ENCODE assay signal across 1 cellular context in genomic region chr17:61414141-61414935, GRCh38.
TF ChIP-seq lines count a peak whose summit lies in the region.

No MANE protein-coding gene starts in this region.

TF ChIP-seq in HepG2, 621 proteins besides CTCF, POLR2A, EP300 and RAD21 (continued from another document and continues in another):
- TF ChIP-seq, protein P1, sequence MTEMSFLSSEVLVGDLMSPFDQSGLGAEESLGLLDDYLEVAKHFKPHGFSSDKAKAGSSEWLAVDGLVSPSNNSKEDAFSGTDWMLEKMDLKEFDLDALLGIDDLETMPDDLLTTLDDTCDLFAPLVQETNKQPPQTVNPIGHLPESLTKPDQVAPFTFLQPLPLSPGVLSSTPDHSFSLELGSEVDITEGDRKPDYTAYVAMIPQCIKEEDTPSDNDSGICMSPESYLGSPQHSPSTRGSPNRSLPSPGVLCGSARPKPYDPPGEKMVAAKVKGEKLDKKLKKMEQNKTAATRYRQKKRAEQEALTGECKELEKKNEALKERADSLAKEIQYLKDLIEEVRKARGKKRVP (CRISPR knock-in tag; IDR thresholded peaks at IDR 0.05): no peak
- TF ChIP-seq ZNF143 (CRISPR knock-in tag; IDR thresholded peaks at IDR 0.05) (no peak), HNF4G (IDR thresholded peaks at IDR 0.05; ENCODE audit: borderline replicate concordance, low read depth, low read length) (no peak), HNF4G (CRISPR knock-in tag; IDR thresholded peaks at IDR 0.05; ENCODE audit: borderline replicate concordance, low read depth) (no peak), ZNF407 (CRISPR knock-in tag; IDR thresholded peaks at IDR 0.05; ENCODE audit: not compliant biosample characterization) (no peak), SAP130 (CRISPR knock-in tag; IDR thresholded peaks at IDR 0.05; ENCODE audit: low read depth) (peak; percentile 30; the same call in 1 of the 2 replicates), HDAC2 (CRISPR knock-in tag; IDR thresholded peaks at IDR 0.05) (peak; percentile 78), ZNF101 (CRISPR knock-in tag; IDR thresholded peaks at IDR 0.05; ENCODE audit: borderline replicate concordance, low read depth) (no peak), MIER3 (CRISPR knock-in tag; IDR thresholded peaks at IDR 0.05; ENCODE audit: borderline replicate concordance) (no peak), IKZF1 (IDR thresholded peaks at IDR 0.05) (no peak), CHCHD3 (CRISPR knock-in tag; IDR thresholded peaks at IDR 0.05) (no peak), ZNF629 (CRISPR knock-in tag; conservative IDR thresholded peaks at IDR 0.05) (no peak), RFXANK (CRISPR knock-in tag; IDR thresholded peaks at IDR 0.05) (no peak), KAT7 (CRISPR knock-in tag; IDR thresholded peaks at IDR 0.05; ENCODE audit: borderline replicate concordance) (no peak), ZBTB38 (CRISPR knock-in tag; IDR thresholded peaks at IDR 0.05) (no peak), NR1H2 (CRISPR knock-in tag; IDR thresholded peaks at IDR 0.05; ENCODE audit: borderline replicate concordance, low read depth) (no peak), SPEN (CRISPR knock-in tag; IDR thresholded peaks at IDR 0.05; ENCODE audit: low read depth) (0 out of 2 replicates have a peak, but pooled peaks have one; percentile 14), ZNF430 (CRISPR knock-in tag; IDR thresholded peaks at IDR 0.05) (no peak), NFKBIZ (CRISPR knock-in tag; IDR thresholded peaks at IDR 0.05) (no peak), ZKSCAN1 (IDR thresholded peaks at IDR 0.05; ENCODE audit: low read length) (no peak), MYNN (CRISPR knock-in tag; IDR thresholded peaks at IDR 0.05; ENCODE audit: low read depth) (no peak), SIN3B (IDR thresholded peaks at IDR 0.05; ENCODE audit: low read length) (no peak), SYNCRIP (IDR thresholded peaks at IDR 0.05; ENCODE audit: insufficient read depth, low read depth, low read length) (no peak), NFKB2 (CRISPR knock-in tag; IDR thresholded peaks at IDR 0.05; ENCODE audit: borderline replicate concordance) (peak; percentile 61; the same call in 1 of the 2 replicates), RFX1 (IDR thresholded peaks at IDR 0.05) (no peak), ZBTB43 (CRISPR knock-in tag; conservative IDR thresholded peaks at IDR 0.05) (no peak), ZNF781 (CRISPR knock-in tag; IDR thresholded peaks at IDR 0.05; ENCODE audit: borderline replicate concordance, not compliant biosample characterization) (no peak), BRD4 (CRISPR knock-in tag; IDR thresholded peaks at IDR 0.05) (0 out of 2 replicates have a peak, but pooled peaks have one; percentile 29)
- TF ChIP-seq, protein P2, sequence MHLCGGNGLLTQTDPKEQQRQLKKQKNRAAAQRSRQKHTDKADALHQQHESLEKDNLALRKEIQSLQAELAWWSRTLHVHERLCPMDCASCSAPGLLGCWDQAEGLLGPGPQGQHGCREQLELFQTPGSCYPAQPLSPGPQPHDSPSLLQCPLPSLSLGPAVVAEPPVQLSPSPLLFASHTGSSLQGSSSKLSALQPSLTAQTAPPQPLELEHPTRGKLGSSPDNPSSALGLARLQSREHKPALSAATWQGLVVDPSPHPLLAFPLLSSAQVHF (CRISPR knock-in tag; IDR thresholded peaks at IDR 0.05): no peak
- TF ChIP-seq, protein P3, sequence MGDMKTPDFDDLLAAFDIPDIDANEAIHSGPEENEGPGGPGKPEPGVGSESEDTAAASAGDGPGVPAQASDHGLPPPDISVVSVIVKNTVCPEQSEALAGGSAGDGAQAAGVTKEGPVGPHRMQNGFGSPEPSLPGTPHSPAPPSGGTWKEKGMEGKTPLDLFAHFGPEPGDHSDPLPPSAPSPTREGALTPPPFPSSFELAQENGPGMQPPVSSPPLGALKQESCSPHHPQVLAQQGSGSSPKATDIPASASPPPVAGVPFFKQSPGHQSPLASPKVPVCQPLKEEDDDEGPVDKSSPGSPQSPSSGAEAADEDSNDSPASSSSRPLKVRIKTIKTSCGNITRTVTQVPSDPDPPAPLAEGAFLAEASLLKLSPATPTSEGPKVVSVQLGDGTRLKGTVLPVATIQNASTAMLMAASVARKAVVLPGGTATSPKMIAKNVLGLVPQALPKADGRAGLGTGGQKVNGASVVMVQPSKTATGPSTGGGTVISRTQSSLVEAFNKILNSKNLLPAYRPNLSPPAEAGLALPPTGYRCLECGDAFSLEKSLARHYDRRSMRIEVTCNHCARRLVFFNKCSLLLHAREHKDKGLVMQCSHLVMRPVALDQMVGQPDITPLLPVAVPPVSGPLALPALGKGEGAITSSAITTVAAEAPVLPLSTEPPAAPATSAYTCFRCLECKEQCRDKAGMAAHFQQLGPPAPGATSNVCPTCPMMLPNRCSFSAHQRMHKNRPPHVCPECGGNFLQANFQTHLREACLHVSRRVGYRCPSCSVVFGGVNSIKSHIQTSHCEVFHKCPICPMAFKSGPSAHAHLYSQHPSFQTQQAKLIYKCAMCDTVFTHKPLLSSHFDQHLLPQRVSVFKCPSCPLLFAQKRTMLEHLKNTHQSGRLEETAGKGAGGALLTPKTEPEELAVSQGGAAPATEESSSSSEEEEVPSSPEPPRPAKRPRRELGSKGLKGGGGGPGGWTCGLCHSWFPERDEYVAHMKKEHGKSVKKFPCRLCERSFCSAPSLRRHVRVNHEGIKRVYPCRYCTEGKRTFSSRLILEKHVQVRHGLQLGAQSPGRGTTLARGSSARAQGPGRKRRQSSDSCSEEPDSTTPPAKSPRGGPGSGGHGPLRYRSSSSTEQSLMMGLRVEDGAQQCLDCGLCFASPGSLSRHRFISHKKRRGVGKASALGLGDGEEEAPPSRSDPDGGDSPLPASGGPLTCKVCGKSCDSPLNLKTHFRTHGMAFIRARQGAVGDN (CRISPR knock-in tag; IDR thresholded peaks at IDR 0.05): peak; percentile 88
- TF ChIP-seq, protein P4, sequence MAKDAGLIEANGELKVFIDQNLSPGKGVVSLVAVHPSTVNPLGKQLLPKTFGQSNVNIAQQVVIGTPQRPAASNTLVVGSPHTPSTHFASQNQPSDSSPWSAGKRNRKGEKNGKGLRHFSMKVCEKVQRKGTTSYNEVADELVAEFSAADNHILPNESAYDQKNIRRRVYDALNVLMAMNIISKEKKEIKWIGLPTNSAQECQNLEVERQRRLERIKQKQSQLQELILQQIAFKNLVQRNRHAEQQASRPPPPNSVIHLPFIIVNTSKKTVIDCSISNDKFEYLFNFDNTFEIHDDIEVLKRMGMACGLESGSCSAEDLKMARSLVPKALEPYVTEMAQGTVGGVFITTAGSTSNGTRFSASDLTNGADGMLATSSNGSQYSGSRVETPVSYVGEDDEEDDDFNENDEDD (CRISPR knock-in tag; IDR thresholded peaks at IDR 0.05; ENCODE audit: borderline replicate concordance): peak; percentile 26; the same call in 1 of the 2 replicates
- TF ChIP-seq, protein P5, sequence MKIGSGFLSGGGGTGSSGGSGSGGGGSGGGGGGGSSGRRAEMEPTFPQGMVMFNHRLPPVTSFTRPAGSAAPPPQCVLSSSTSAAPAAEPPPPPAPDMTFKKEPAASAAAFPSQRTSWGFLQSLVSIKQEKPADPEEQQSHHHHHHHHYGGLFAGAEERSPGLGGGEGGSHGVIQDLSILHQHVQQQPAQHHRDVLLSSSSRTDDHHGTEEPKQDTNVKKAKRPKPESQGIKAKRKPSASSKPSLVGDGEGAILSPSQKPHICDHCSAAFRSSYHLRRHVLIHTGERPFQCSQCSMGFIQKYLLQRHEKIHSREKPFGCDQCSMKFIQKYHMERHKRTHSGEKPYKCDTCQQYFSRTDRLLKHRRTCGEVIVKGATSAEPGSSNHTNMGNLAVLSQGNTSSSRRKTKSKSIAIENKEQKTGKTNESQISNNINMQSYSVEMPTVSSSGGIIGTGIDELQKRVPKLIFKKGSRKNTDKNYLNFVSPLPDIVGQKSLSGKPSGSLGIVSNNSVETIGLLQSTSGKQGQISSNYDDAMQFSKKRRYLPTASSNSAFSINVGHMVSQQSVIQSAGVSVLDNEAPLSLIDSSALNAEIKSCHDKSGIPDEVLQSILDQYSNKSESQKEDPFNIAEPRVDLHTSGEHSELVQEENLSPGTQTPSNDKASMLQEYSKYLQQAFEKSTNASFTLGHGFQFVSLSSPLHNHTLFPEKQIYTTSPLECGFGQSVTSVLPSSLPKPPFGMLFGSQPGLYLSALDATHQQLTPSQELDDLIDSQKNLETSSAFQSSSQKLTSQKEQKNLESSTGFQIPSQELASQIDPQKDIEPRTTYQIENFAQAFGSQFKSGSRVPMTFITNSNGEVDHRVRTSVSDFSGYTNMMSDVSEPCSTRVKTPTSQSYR (CRISPR knock-in tag; IDR thresholded peaks at IDR 0.05; ENCODE audit: borderline replicate concordance): peak; percentile 82
- TF ChIP-seq, protein P6, sequence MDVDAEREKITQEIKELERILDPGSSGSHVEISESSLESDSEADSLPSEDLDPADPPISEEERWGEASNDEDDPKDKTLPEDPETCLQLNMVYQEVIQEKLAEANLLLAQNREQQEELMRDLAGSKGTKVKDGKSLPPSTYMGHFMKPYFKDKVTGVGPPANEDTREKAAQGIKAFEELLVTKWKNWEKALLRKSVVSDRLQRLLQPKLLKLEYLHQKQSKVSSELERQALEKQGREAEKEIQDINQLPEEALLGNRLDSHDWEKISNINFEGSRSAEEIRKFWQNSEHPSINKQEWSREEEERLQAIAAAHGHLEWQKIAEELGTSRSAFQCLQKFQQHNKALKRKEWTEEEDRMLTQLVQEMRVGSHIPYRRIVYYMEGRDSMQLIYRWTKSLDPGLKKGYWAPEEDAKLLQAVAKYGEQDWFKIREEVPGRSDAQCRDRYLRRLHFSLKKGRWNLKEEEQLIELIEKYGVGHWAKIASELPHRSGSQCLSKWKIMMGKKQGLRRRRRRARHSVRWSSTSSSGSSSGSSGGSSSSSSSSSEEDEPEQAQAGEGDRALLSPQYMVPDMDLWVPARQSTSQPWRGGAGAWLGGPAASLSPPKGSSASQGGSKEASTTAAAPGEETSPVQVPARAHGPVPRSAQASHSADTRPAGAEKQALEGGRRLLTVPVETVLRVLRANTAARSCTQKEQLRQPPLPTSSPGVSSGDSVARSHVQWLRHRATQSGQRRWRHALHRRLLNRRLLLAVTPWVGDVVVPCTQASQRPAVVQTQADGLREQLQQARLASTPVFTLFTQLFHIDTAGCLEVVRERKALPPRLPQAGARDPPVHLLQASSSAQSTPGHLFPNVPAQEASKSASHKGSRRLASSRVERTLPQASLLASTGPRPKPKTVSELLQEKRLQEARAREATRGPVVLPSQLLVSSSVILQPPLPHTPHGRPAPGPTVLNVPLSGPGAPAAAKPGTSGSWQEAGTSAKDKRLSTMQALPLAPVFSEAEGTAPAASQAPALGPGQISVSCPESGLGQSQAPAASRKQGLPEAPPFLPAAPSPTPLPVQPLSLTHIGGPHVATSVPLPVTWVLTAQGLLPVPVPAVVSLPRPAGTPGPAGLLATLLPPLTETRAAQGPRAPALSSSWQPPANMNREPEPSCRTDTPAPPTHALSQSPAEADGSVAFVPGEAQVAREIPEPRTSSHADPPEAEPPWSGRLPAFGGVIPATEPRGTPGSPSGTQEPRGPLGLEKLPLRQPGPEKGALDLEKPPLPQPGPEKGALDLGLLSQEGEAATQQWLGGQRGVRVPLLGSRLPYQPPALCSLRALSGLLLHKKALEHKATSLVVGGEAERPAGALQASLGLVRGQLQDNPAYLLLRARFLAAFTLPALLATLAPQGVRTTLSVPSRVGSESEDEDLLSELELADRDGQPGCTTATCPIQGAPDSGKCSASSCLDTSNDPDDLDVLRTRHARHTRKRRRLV (CRISPR knock-in tag; IDR thresholded peaks at IDR 0.05): no peak
